1 cellular context compared by ENCODE assay signal in genomic region chr11:35799655-35800054, GRCh38.
TF ChIP-seq lines count a peak whose summit lies in the region.

No MANE protein-coding gene starts in this region.

TF ChIP-seq in H1, 55 proteins besides CTCF, POLR2A, EP300 and RAD21:
- no peak for TF ChIP-seq CTBP2 (IDR thresholded peaks at IDR 0.05; ENCODE audit: borderline replicate concordance, insufficient read depth, insufficient read length, low read length)
- no peak for TF ChIP-seq CEBPB (IDR thresholded peaks at IDR 0.05; ENCODE audit: low read depth, low read length)
- no peak for TF ChIP-seq KDM4A (IDR thresholded peaks at IDR 0.05; ENCODE audit: low read depth, low read length, severe bottlenecking)
- no peak for TF ChIP-seq POU5F1 (IDR thresholded peaks at IDR 0.05; ENCODE audit: low read depth, low read length)
- TF ChIP-seq EGR1 (IDR thresholded peaks at IDR 0.05; ENCODE audit: borderline replicate concordance, low read depth, low read length): no peak
- TF ChIP-seq PHF8 (conservative IDR thresholded peaks at IDR 0.05; ENCODE audit: low read depth, low read length): no peak
- no peak for TF ChIP-seq E2F6 (IDR thresholded peaks at IDR 0.05)
- TF ChIP-seq YY1 (IDR thresholded peaks at IDR 0.05; ENCODE audit: low read depth, low read length): no peak
- no peak for TF ChIP-seq SAP30 (IDR thresholded peaks at IDR 0.05; ENCODE audit: insufficient read depth, insufficient replicate concordance, low read length)
- TF ChIP-seq SP4 (IDR thresholded peaks at IDR 0.05; ENCODE audit: low read length): no peak
- TF ChIP-seq TAF1 (IDR thresholded peaks at IDR 0.05; ENCODE audit: low read depth, low read length): no peak
- TF ChIP-seq ATF2 (IDR thresholded peaks at IDR 0.05; ENCODE audit: low read length): no peak
- no peak for TF ChIP-seq SP2 (IDR thresholded peaks at IDR 0.05; ENCODE audit: low read length)
- TF ChIP-seq BCL11A (IDR thresholded peaks at IDR 0.05; ENCODE audit: low read depth in 2 of 2, low read length in 2 of 2): no peak
- TF ChIP-seq ATF3 (IDR thresholded peaks at IDR 0.05; ENCODE audit: insufficient read depth, low read depth, low read length): no peak
- TF ChIP-seq CBX5 (IDR thresholded peaks at IDR 0.05; ENCODE audit: low read depth, low read length): no peak
- TF ChIP-seq RBBP5 (IDR thresholded peaks at IDR 0.05; ENCODE audit: borderline replicate concordance, low read depth, low read length): no peak
- no peak for TF ChIP-seq BACH1 (IDR thresholded peaks at IDR 0.05; ENCODE audit: low read length)
TF ChIP-seq in H1: peak in this region for 0.
